27 cellular contexts compared by ENCODE assay signal in genomic region chr1:63569917-63570316, GRCh38.
"Had no signal": no experiment of that assay in that cellular context is flagged by ENCODE, and none has a peak within 500 bp of the region (broad histone marks: within the 10 kb centered on the region; RNA-seq: fewer than 3 reads in every experiment).

No MANE protein-coding gene starts in this region.

- H3K4me1 Mint-ChIP-seq: naive thymus-derived CD4-positive, alpha-beta T cell; stimulated activated naive B cell treated with anti-CD40 and anti-IgM and Interleukin-4, amounts not matched to agents 10 μg/mL and 1 μg/mL and 100 μg/mL, for 72 hours had no signal

- H3K27me3 Mint-ChIP-seq: naive thymus-derived CD4-positive, alpha-beta T cell; natural killer cell treated with Interleukin-12 subunit alpha and Interleukin-12 subunit beta and Interleukin-15 and Interleukin-18, amount 100 ng/mL, for 72 hours; stimulated activated naive B cell treated with anti-CD40 and anti-IgM and Interleukin-4, amounts not matched to agents 10 μg/mL and 1 μg/mL and 100 μg/mL, for 72 hours had no signal

- H3K27ac ChIP-seq: hepatocyte, left ventricle myocardium inferior, ovary, prostate gland, skin epidermis, stomach, suprapubic skin, thoracic aorta, tibial artery, upper lobe of right lung had no signal

- FAIRE-seq: urothelium cell line had no signal

- H3K4me2 ChIP-seq: hepatocyte had no signal

- H3K9me3 Mint-ChIP-seq: naive thymus-derived CD4-positive, alpha-beta T cell; natural killer cell treated with Interleukin-12 subunit alpha and Interleukin-12 subunit beta and Interleukin-15 and Interleukin-18, amount 100 ng/mL, for 72 hours had no signal

- H3K27ac Mint-ChIP-seq: natural killer cell treated with Interleukin-12 subunit alpha and Interleukin-12 subunit beta and Interleukin-15 and Interleukin-18, amount 100 ng/mL, for 72 hours; stimulated activated naive B cell treated with anti-CD40 and anti-IgM and Interleukin-4, amounts not matched to agents 10 μg/mL and 1 μg/mL and 100 μg/mL, for 72 hours had no signal

- H3K4me1 ChIP-seq: prostate gland, stomach, suprapubic skin, tibial artery, upper lobe of right lung had no signal

- H3K4me3 ChIP-seq: hepatocyte, left ventricle myocardium inferior, lung, mucosa of descending colon, ovary, prostate gland, skin epidermis, stomach, suprapubic skin, thoracic aorta, tibial artery, upper lobe of right lung had no signal

- H3K4me3 Mint-ChIP-seq: naive thymus-derived CD4-positive, alpha-beta T cell; natural killer cell treated with Interleukin-12 subunit alpha and Interleukin-12 subunit beta and Interleukin-15 and Interleukin-18, amount 100 ng/mL, for 72 hours; stimulated activated naive B cell treated with anti-CD40 and anti-IgM and Interleukin-4, amounts not matched to agents 10 μg/mL and 1 μg/mL and 100 μg/mL, for 72 hours had no signal

- H3K36me3 Mint-ChIP-seq: natural killer cell treated with Interleukin-12 subunit alpha and Interleukin-12 subunit beta and Interleukin-15 and Interleukin-18, amount 100 ng/mL, for 72 hours had no signal

- H3K79me2 ChIP-seq: hepatocyte had no signal

- DNase-seq: islet precursor cell; left ventricle myocardium inferior; midbrain; mucosa of descending colon; naive thymus-derived CD4-positive, alpha-beta T cell; ovary; retina; right cardiac atrium; stimulated activated CD4-positive, alpha-beta T cell treated with anti-CD3 and anti-CD28 coated beads, Interleukin-12 subunit alpha, Interleukin-12 subunit beta, amount 100 ng/mL, for 4 hours; stimulated activated CD4-positive, alpha-beta T cell treated with anti-CD3 and anti-CD28 coated beads, Interleukin-15, amount 100 ng/mL, for 24 hours; stimulated activated CD4-positive, alpha-beta T cell treated with anti-CD3 and anti-CD28 coated beads, Interleukin-2, amount 100 ng/mL, for 24 hours; stimulated activated CD4-positive, alpha-beta T cell treated with anti-CD3 and anti-CD28 coated beads, Interleukin-4, amount 100 ng/mL, for 1 hour; stimulated activated naive B cell treated with anti-CD40 and anti-IgM and Interleukin-4, amounts not matched to agents 10 μg/mL and 1 μg/mL and 100 μg/mL, for 72 hours; stimulated activated naive CD8-positive, alpha-beta T cell treated with anti-CD3 and anti-CD28 coated beads, Interleukin-15, Interleukin-2, amounts not matched to agents 100 U/mL and 50 U/mL, for 24 hours; stomach; tibial artery; trophoblast cell; upper lobe of right lung had no signal

- H3K36me3 ChIP-seq: ovary, prostate gland, suprapubic skin, thoracic aorta, tibial artery had no signal

- H2AFZ ChIP-seq: hepatocyte had no signal

- H3K27me3 ChIP-seq: hepatocyte, ovary, stomach, suprapubic skin, tibial artery, upper lobe of right lung had no signal

- ATAC-seq: mucosa of descending colon; naive thymus-derived CD4-positive, alpha-beta T cell; natural killer cell treated with Interleukin-12 subunit alpha and Interleukin-12 subunit beta and Interleukin-15 and Interleukin-18, amount 100 ng/mL, for 72 hours; right cardiac atrium; sciatic nerve; stimulated activated naive B cell treated with anti-CD40 and anti-IgM and Interleukin-4, amounts not matched to agents 10 μg/mL and 1 μg/mL and 100 μg/mL, for 72 hours; stimulated activated naive CD8-positive, alpha-beta T cell treated with anti-CD3 and anti-CD28 coated beads, Interleukin-15, Interleukin-2, amounts not matched to agents 100 U/mL and 50 U/mL, for 24 hours; upper lobe of right lung had no signal

- H3K9me3 ChIP-seq: left ventricle myocardium inferior, mucosa of descending colon, ovary, prostate gland, stomach, suprapubic skin, thoracic aorta, tibial artery, upper lobe of right lung had no signal
